Comparison of ENCODE assay signal across 7 cellular contexts in genomic region chr7:92609921-92610518, GRCh38. TPM values are rescaled to one million over a fixed set of nuclear protein-coding genes. Genes with fewer than 3 reads are reported as not detected.
DNase-seq lines count a peak whose midpoint lies in the region; ATAC-seq and TF ChIP-seq lines count a peak whose summit lies in the region.

No MANE protein-coding gene starts in this region.

- CTCF ChIA-PET in IMR-90 (lab: Yijun Ruan, JAX), result interaction anchor here (0.5 to 0.9 kb wide), 5 partner anchors 9 to 227 kb away, joined by 3 read pairs; no protein-coding TSS in a partner anchor

- H2BK15ac ChIP-seq in IMR-90 (ENCODE audit: low read depth, low read length), result no peak overlapping the region

- peaks cover 6% of the 10 kb centered on the region for H3K9me1 ChIP-seq in IMR-90 (ENCODE audit: insufficient read depth, low read length)

- H2BK20ac ChIP-seq in IMR-90 (ENCODE audit: low read depth, low read length), result no peak overlapping the region

- H4K20me1 ChIP-seq in IMR-90 (ENCODE audit: insufficient read depth, low read length), result peaks cover 3% of the 10 kb centered on the region; the same call in 1 of the 2 replicates

- POLR2A ChIA-PET in IMR-90 (lab: Charles Lee; ENCODE audit: unreplicated experiment), result no interaction called here

- no peak overlapping the region for H3K18ac ChIP-seq in IMR-90 (ENCODE audit: low read depth, low read length)

- dilution Hi-C loops in IMR-90 (cut with HindIII; ENCODE audit: low sequenced_read_pairs, unreplicated experiment), result no loop called here

- peaks cover 10 to 40% of the 10 kb centered on the region in 2 experiments for H3K79me1 ChIP-seq in IMR-90 (ENCODE audit: low read depth in 1 of 2, low read length in 2 of 2)

- TF ChIP-seq CTCF in IMR-90 (conservative IDR thresholded peaks at IDR 0.05; ENCODE audit: low read depth, low read length), result 0 out of 2 replicates have a peak, but pooled peaks have one; percentile 32
- TF ChIP-seq CTCF in liver (IDR thresholded peaks at IDR 0.05; ENCODE audit: low read depth, low read length, missing input control), result peak; percentile 42

- no peak overlapping the region for H4K91ac ChIP-seq in IMR-90 (ENCODE audit: insufficient read depth, low read depth, low read length)

- peaks cover 31% of the 10 kb centered on the region for H3K36me3 Mint-ChIP-seq in activated T-helper 1 cell treated with anti-CD3 and anti-CD28 coated beads, Interleukin-12 subunit alpha, Interleukin-12 subunit beta, Interleukin-2, Interleukin-4 antibody, amounts not matched to agents 30 ng/mL and 10 ng/mL and 1 ng/mL, durations not matched to agents 14 hours and 24 hours and 36 hours (ENCODE audit: low read depth)

- peak overlapping the region; percentile 36 for H3K27ac Mint-ChIP-seq in activated T-helper 1 cell treated with anti-CD3 and anti-CD28 coated beads, Interleukin-12 subunit alpha, Interleukin-12 subunit beta, Interleukin-2, Interleukin-4 antibody, amounts not matched to agents 30 ng/mL and 10 ng/mL and 1 ng/mL, durations not matched to agents 14 hours and 24 hours and 36 hours

- H3K27me3 ChIP-seq in IMR-90 (ENCODE audit: control insufficient read depth, insufficient read depth, low read length), result no peaks in the 10 kb centered on the region
- no peaks in the 10 kb centered on the region for H3K27me3 ChIP-seq in liver (ENCODE audit: control insufficient read depth in 4 of 4, insufficient read depth in 4 of 4, low read length in 3 of 4)

- no CpG with 5 or more reads among the region's 5 CpGs for WGBS in IMR-90 (ENCODE audit: extremely low coverage in 2 of 2, insufficient read length in 1 of 2), 2 experiments
- WGBS in liver, result 23% methylated on average over 5 of the region's 5 CpGs

- no peaks in the 10 kb centered on the region for H3K9me3 ChIP-seq in IMR-90 (ENCODE audit: control insufficient read depth, insufficient read depth, low read length)
- no peaks in the 10 kb centered on the region for H3K9me3 ChIP-seq in liver (ENCODE audit: control insufficient read depth in 4 of 4, low read length in 3 of 4)

- H3K27ac ChIP-seq in IMR-90 (ENCODE audit: insufficient read depth, low read length) (no peak overlapping the region), liver (ENCODE audit: low read depth in 1 of 2, low read length in 2 of 2) (no peak overlapping the region)

- H3K4me2 ChIP-seq in IMR-90 (ENCODE audit: low read depth, low read length), result no peak overlapping the region

- no peak overlapping the region for H2AK5ac ChIP-seq in IMR-90 (ENCODE audit: low read depth, low read length)

- no peak for TF ChIP-seq POLR2A in IMR-90 (IDR thresholded peaks at IDR 0.05; ENCODE audit: low read depth, low read length)

- no peak overlapping the region for H3K23ac ChIP-seq in IMR-90 (ENCODE audit: low read depth, low read length)

- no TSS peak for BruUV-seq in IMR-90 (replicated peaks; lab: Mats Ljungman, UMichigan)

- H4K8ac ChIP-seq in IMR-90 (ENCODE audit: low read depth in 2 of 2, low read length in 2 of 2), result no peak overlapping the region

- H3K4me1 Mint-ChIP-seq in activated T-helper 1 cell treated with anti-CD3 and anti-CD28 coated beads, Interleukin-12 subunit alpha, Interleukin-12 subunit beta, Interleukin-2, Interleukin-4 antibody, amounts not matched to agents 30 ng/mL and 10 ng/mL and 1 ng/mL, durations not matched to agents 14 hours and 24 hours and 36 hours (ENCODE audit: low read depth), result peaks cover 46% of the 10 kb centered on the region

- H2BK120ac ChIP-seq in IMR-90 (ENCODE audit: low read depth, low read length), result no peak overlapping the region

- H3K14ac ChIP-seq in IMR-90 (replicated peaks; ENCODE audit: low read depth, low read length), result no peak overlapping the region

- peak; percentile 43 for DNase-seq in ELR (ENCODE audit: low read depth)
- DNase-seq in IMR-90, result peak; percentile 37
- DNase-seq in activated T-helper 1 cell treated with anti-CD3 and anti-CD28 coated beads, Interleukin-12 subunit alpha, Interleukin-12 subunit beta, Interleukin-2, Interleukin-4 antibody, amounts not matched to agents 30 ng/mL and 10 ng/mL and 1 ng/mL, durations not matched to agents 14 hours and 24 hours and 36 hours (ENCODE audit: low spot score), result no peak

- H3K4me1 ChIP-seq in IMR-90 (ENCODE audit: control insufficient read depth, insufficient read depth, low read length) (peaks cover 14% of the 10 kb centered on the region), liver (ENCODE audit: control insufficient read depth in 4 of 4, insufficient read depth in 4 of 4, low read length in 3 of 4) (peaks cover 0 to 5% (median 3%) of the 10 kb centered on the region in 4 donors)

- ATAC-seq in IMR-90 (ENCODE audit: low read depth), result peak; percentile 33; the same call in 1 of the 2 replicates
- ATAC-seq in HG03139 (IDR thresholded peaks at IDR 0.05; ENCODE audit: unreplicated experiment), result no peak
- ATAC-seq in HG02870 (IDR thresholded peaks at IDR 0.05; ENCODE audit: unreplicated experiment), result no peak
- no peak for ATAC-seq in GM21360 (IDR thresholded peaks at IDR 0.05; ENCODE audit: unreplicated experiment)

- intact Hi-C loops in IMR-90 (cut with micrococcal nuclease), result loop anchor here (5.0 kb wide), 1 partner anchor 83 kb away; the partner anchor contains the start of genes PEX1 and RBM48
- intact Hi-C loops in activated T-helper 1 cell treated with anti-CD3 and anti-CD28 coated beads, Interleukin-12 subunit alpha, Interleukin-12 subunit beta, Interleukin-2, Interleukin-4 antibody, amounts not matched to agents 30 ng/mL and 10 ng/mL and 1 ng/mL, durations not matched to agents 14 hours and 24 hours and 36 hours (cut with micrococcal nuclease), result loop anchor here (1.0 kb wide), 1 partner anchor 20 kb away; the partner anchor contains the start of gene FAM133B

- H3K4me3 Mint-ChIP-seq in activated T-helper 1 cell treated with anti-CD3 and anti-CD28 coated beads, Interleukin-12 subunit alpha, Interleukin-12 subunit beta, Interleukin-2, Interleukin-4 antibody, amounts not matched to agents 30 ng/mL and 10 ng/mL and 1 ng/mL, durations not matched to agents 14 hours and 24 hours and 36 hours, result no peak overlapping the region

- H3K9ac ChIP-seq in IMR-90 (ENCODE audit: low read depth, low read length), result no peak overlapping the region
- H3K9ac ChIP-seq in liver (ENCODE audit: low read depth in 1 of 2, low read length in 2 of 2), result no peak overlapping the region

- no peak overlapping the region for H4K5ac ChIP-seq in IMR-90 (ENCODE audit: low read depth, low read length)

- H3K4me3 ChIP-seq in IMR-90 (ENCODE audit: insufficient read depth, low read depth, low read length) (no peak overlapping the region), liver (ENCODE audit: low read depth in 1 of 3, low read length in 3 of 3) (no peak overlapping the region)

- no peak overlapping the region for H3K56ac ChIP-seq in IMR-90 (ENCODE audit: extremely low read depth, insufficient read depth, low read length)

- H3K36me3 ChIP-seq in IMR-90 (ENCODE audit: control insufficient read depth, insufficient read depth, low read length) (peaks cover 16% of the 10 kb centered on the region), liver (ENCODE audit: control insufficient read depth in 4 of 4, insufficient read depth in 3 of 4, low read depth in 1 of 4, low read length in 3 of 4) (peaks cover 0 to 10% (median 3%) of the 10 kb centered on the region in 4 donors)

- TF ChIP-seq RAD21 in IMR-90 (IDR thresholded peaks at IDR 0.05; ENCODE audit: low read length) (0 out of 2 replicates have a peak, but pooled peaks have one; percentile 5), liver (IDR thresholded peaks at IDR 0.05) (peak; percentile 64 to 75)

- H2AK9ac ChIP-seq in IMR-90 (replicated peaks; ENCODE audit: low read depth, low read length, poor library complexity), result no peak overlapping the region

- no peak overlapping the region for H2BK5ac ChIP-seq in IMR-90 (ENCODE audit: low read depth, low read length, poor library complexity, severe bottlenecking)

- H3K4ac ChIP-seq in IMR-90 (ENCODE audit: low read depth, low read length), result no peak overlapping the region

- no peaks in the 10 kb centered on the region for H3K27me3 Mint-ChIP-seq in activated T-helper 1 cell treated with anti-CD3 and anti-CD28 coated beads, Interleukin-12 subunit alpha, Interleukin-12 subunit beta, Interleukin-2, Interleukin-4 antibody, amounts not matched to agents 30 ng/mL and 10 ng/mL and 1 ng/mL, durations not matched to agents 14 hours and 24 hours and 36 hours (ENCODE audit: insufficient read depth)

- in situ Hi-C loops in IMR-90 (cut with MboI; ENCODE audit: low sequenced_read_pairs), result no loop called here

- no peaks in the 10 kb centered on the region for H3K9me3 Mint-ChIP-seq in activated T-helper 1 cell treated with anti-CD3 and anti-CD28 coated beads, Interleukin-12 subunit alpha, Interleukin-12 subunit beta, Interleukin-2, Interleukin-4 antibody, amounts not matched to agents 30 ng/mL and 10 ng/mL and 1 ng/mL, durations not matched to agents 14 hours and 24 hours and 36 hours

- no peak overlapping the region for H2AFZ ChIP-seq in IMR-90 (replicated peaks; ENCODE audit: low read length, poor library complexity)

TF ChIP-seq in IMR-90, 13 proteins besides CTCF, POLR2A, EP300 and RAD21:
- TF ChIP-seq RFX5 (IDR thresholded peaks at IDR 0.05; ENCODE audit: low read depth, low read length), result no peak
- no peak for TF ChIP-seq NFE2L2 (IDR thresholded peaks at IDR 0.05; ENCODE audit: low read depth, low read length)
- no peak for TF ChIP-seq FOS (IDR thresholded peaks at IDR 0.05; ENCODE audit: low read depth, low read length)
- no peak for TF ChIP-seq SMC3 (IDR thresholded peaks at IDR 0.05; ENCODE audit: low read depth, low read length)
- no peak for TF ChIP-seq MAFK (IDR thresholded peaks at IDR 0.05; ENCODE audit: low read depth, low read length)
- TF ChIP-seq MAZ (IDR thresholded peaks at IDR 0.05; ENCODE audit: borderline replicate concordance, low read depth, low read length), result no peak
TF ChIP-seq in IMR-90: peak in this region for 0.

TF ChIP-seq in liver, 16 proteins besides CTCF, POLR2A, EP300 and RAD21 (continues in another document):
- no peak for TF ChIP-seq TAF1 (conservative IDR thresholded peaks at IDR 0.05)
- TF ChIP-seq SP1 (IDR thresholded peaks at IDR 0.05), result no peak
- no peak for TF ChIP-seq JUND (IDR thresholded peaks at IDR 0.05)
- TF ChIP-seq YY1 (IDR thresholded peaks at IDR 0.05), result no peak
- TF ChIP-seq MAX (IDR thresholded peaks at IDR 0.05), result no peak
- TF ChIP-seq HNF4A (conservative IDR thresholded peaks at IDR 0.05), result no peak
- TF ChIP-seq HNF4G (IDR thresholded peaks at IDR 0.05), result no peak

RNA-seq across cellular contexts. Expression of gene FAM133B, which starts 19.8 kb away (rescaled TPM):
- total RNA-seq in IMR-90 (2012; rRNA removed), result 5.4 and 16.4 TPM in 2 replicates
- 9.5 and 10.6 TPM in 2 replicates for polyA plus RNA-seq in IMR-90 (2012; rRNA removed)
- polyA plus RNA-seq in IMR-90 (2012; cell fraction: cytosol; rRNA removed), result 1.3 and 2.1 TPM in 2 replicates
- 2.5 and 20.4 TPM in 2 replicates for polyA plus RNA-seq in IMR-90 (2012; cell fraction: nucleus; rRNA removed; ENCODE audit: low replicate concordance)
- total RNA-seq in activated T-helper 1 cell treated with anti-CD3 and anti-CD28 coated beads, Interleukin-12 subunit alpha, Interleukin-12 subunit beta, Interleukin-2, Interleukin-4 antibody, amounts not matched to agents 30 ng/mL and 10 ng/mL and 1 ng/mL, durations not matched to agents 14 hours and 24 hours and 36 hours, result 39.3 and 42.7 TPM in 2 replicates
- total RNA-seq in liver, result 10 to 100 TPM; 13.6 to 13.9 TPM
- 10 to 100 TPM in 1 of 2 donors, 1 to 10 TPM in 1; 5.2 to 25.0 TPM for polyA plus RNA-seq in liver
